17 cellular contexts compared by ENCODE assay signal in genomic region chr10:132133005-132133404, GRCh38. TPM values are rescaled to one million over a fixed set of nuclear protein-coding genes. Genes with fewer than 3 reads are reported as not detected.
A peak's percentile ranks its signal among the peaks of the same experiment; 100 is the strongest.
DNase-seq lines count a peak whose midpoint lies in the region; ATAC-seq, FAIRE-seq and TF ChIP-seq lines count a peak whose summit lies in the region.
"Had no signal": no experiment of that assay in that cellular context is flagged by ENCODE, and none has a peak within 500 bp of the region (broad histone marks: within the 10 kb centered on the region; RNA-seq: fewer than 3 reads in every experiment).

No MANE protein-coding gene starts in this region.

- intact Hi-C loops in activated CD8-positive, alpha-beta T cell treated with anti-CD3 and anti-CD28 coated beads for 36 hours (cut with micrococcal nuclease) = no loop called here
- intact Hi-C loops in kidney (cut with DNase I) = no loop called here
- intact Hi-C loops in spleen (cut with DNase I; ENCODE audit: low total_unique reads) = loop anchor here (10.0 kb wide), 1 partner anchor 248 kb away; no protein-coding TSS in a partner anchor

- no peak overlapping the region for H3K27ac ChIP-seq in kidney (ENCODE audit: low read depth in 2 of 2, low read length in 2 of 2)
- H3K27ac ChIP-seq in spleen = no peak overlapping the region
- H3K27ac ChIP-seq: pancreas, Peyer's patch had no signal

- CTCF ChIA-PET in activated CD8-positive, alpha-beta T cell treated with anti-CD3 and anti-CD28 coated beads, Interleukin-2, amount 10 ng/mL, durations not matched to agents 7 days and 5 days (lab: Charles Lee) = no interaction called here
- CTCF ChIA-PET in activated CD8-positive, alpha-beta T cell treated with anti-CD3 and anti-CD28 coated beads for 36 hours (lab: Charles Lee) = no interaction called here

- ATAC-seq in activated CD8-positive, alpha-beta T cell treated with anti-CD3 and anti-CD28 coated beads, Interleukin-2, amount 10 ng/mL, durations not matched to agents 7 days and 5 days = peak; percentile 29
- no peak for ATAC-seq in activated CD8-positive, alpha-beta T cell treated with anti-CD3 and anti-CD28 coated beads for 36 hours
- peak; percentile 30 for ATAC-seq in activated naive CD8-positive, alpha-beta T cell treated with anti-CD3 and anti-CD28 coated beads, Interleukin-2, amount 50 U/mL, for 24 hours
- no peak for ATAC-seq in HG02938 (IDR thresholded peaks at IDR 0.05; ENCODE audit: unreplicated experiment)
- ATAC-seq: mucosa of descending colon, T-cell had no signal

- no peak for TF ChIP-seq CTCF in activated CD8-positive, alpha-beta T cell treated with anti-CD3 and anti-CD28 coated beads for 36 hours (IDR thresholded peaks at IDR 0.05)
- no peak for TF ChIP-seq CTCF in kidney (IDR thresholded peaks at IDR 0.05; ENCODE audit: borderline replicate concordance, extremely low read depth, insufficient read depth)
- no peak for TF ChIP-seq CTCF in spleen (IDR thresholded peaks at IDR 0.05 in 8 of 11, conservative IDR thresholded peaks at IDR 0.05 in 3 of 11)

- POLR2A ChIA-PET in activated CD8-positive, alpha-beta T cell treated with anti-CD3 and anti-CD28 coated beads, Interleukin-2, amount 10 ng/mL, durations not matched to agents 7 days and 5 days (lab: Charles Lee) = no interaction called here
- POLR2A ChIA-PET in activated CD8-positive, alpha-beta T cell treated with anti-CD3 and anti-CD28 coated beads for 36 hours (lab: Charles Lee) = no interaction called here

- H3K27me3 Mint-ChIP-seq in activated CD8-positive, alpha-beta T cell treated with anti-CD3 and anti-CD28 coated beads, Interleukin-2, amount 10 ng/mL, durations not matched to agents 7 days and 5 days (ENCODE audit: low read depth) = peaks cover 3% of the 10 kb centered on the region
- peaks cover 6% of the 10 kb centered on the region for H3K27me3 Mint-ChIP-seq in activated CD8-positive, alpha-beta T cell treated with anti-CD3 and anti-CD28 coated beads for 36 hours
- H3K27me3 Mint-ChIP-seq in activated naive CD8-positive, alpha-beta T cell treated with anti-CD3 and anti-CD28 coated beads, Interleukin-2, amount 50 U/mL, for 24 hours = peaks cover 21% of the 10 kb centered on the region

- H3K36me3 ChIP-seq in kidney (ENCODE audit: control insufficient read depth in 1 of 2, insufficient read depth in 2 of 2, low read length in 2 of 2) = no peaks in the 10 kb centered on the region
- no peaks in the 10 kb centered on the region for H3K36me3 ChIP-seq in spleen
- H3K36me3 ChIP-seq: pancreas, Peyer's patch had no signal

- H3K27ac Mint-ChIP-seq in activated CD8-positive, alpha-beta T cell treated with anti-CD3 and anti-CD28 coated beads, Interleukin-2, amount 10 ng/mL, durations not matched to agents 7 days and 5 days = no peak overlapping the region
- H3K27ac Mint-ChIP-seq in activated CD8-positive, alpha-beta T cell treated with anti-CD3 and anti-CD28 coated beads for 36 hours = no peak overlapping the region
- no peak overlapping the region for H3K27ac Mint-ChIP-seq in activated naive CD8-positive, alpha-beta T cell treated with anti-CD3 and anti-CD28 coated beads, Interleukin-2, amount 50 U/mL, for 24 hours
- H3K27ac Mint-ChIP-seq: activated naive CD4-positive, alpha-beta T cell treated with anti-CD3 and anti-CD28 coated beads for 36 hours; T-cell had no signal

- H3K9ac ChIP-seq in kidney (ENCODE audit: low read length in 2 of 2) = no peak overlapping the region

- no peaks in the 10 kb centered on the region for H3K9me3 Mint-ChIP-seq in activated CD8-positive, alpha-beta T cell treated with anti-CD3 and anti-CD28 coated beads, Interleukin-2, amount 10 ng/mL, durations not matched to agents 7 days and 5 days (ENCODE audit: insufficient read depth)
- H3K9me3 Mint-ChIP-seq in activated CD8-positive, alpha-beta T cell treated with anti-CD3 and anti-CD28 coated beads for 36 hours = peaks cover 7% of the 10 kb centered on the region
- peaks cover 3% of the 10 kb centered on the region for H3K9me3 Mint-ChIP-seq in activated naive CD8-positive, alpha-beta T cell treated with anti-CD3 and anti-CD28 coated beads, Interleukin-2, amount 50 U/mL, for 24 hours

- peaks cover 3 to 14% of the 10 kb centered on the region in 2 donors for H3K9me3 ChIP-seq in kidney (ENCODE audit: control insufficient read depth in 1 of 2, low read length in 2 of 2)
- H3K9me3 ChIP-seq in spleen = peaks cover 0 to 11% (median 2%) of the 10 kb centered on the region in 8 donors
- H3K9me3 ChIP-seq: mucosa of descending colon, pancreas, Peyer's patch had no signal

- no peak for FAIRE-seq in kidney (lab: Jason Lieb, UNC)
- FAIRE-seq: A204.1, pancreas had no signal

- no peak for DNase-seq in activated CD8-positive, alpha-beta T cell treated with anti-CD3 and anti-CD28 coated beads, Interleukin-2, amount 10 ng/mL, durations not matched to agents 7 days and 5 days
- no peak for DNase-seq in activated CD8-positive, alpha-beta T cell treated with anti-CD3 and anti-CD28 coated beads for 36 hours
- DNase-seq in activated naive CD8-positive, alpha-beta T cell treated with anti-CD3 and anti-CD28 coated beads, Interleukin-2, amount 50 U/mL, for 24 hours = no peak
- DNase-seq in kidney = peak; percentile 41
- DNase-seq in spleen = peak; percentile 54
- no peak for DNase-seq in HK-2 (ENCODE audit: unreplicated experiment)
- DNase-seq in AG20443 (ENCODE audit: low spot score) = no peak
- DNase-seq: activated naive CD4-positive, alpha-beta T cell treated with anti-CD3 and anti-CD28 coated beads for 36 hours; NCI-H2029 treated with DMSO at 0.1 percent for 48 hours; NCI-H748 treated with DMSO at 0.1 percent for 48 hours; T-cell had no signal

- peaks cover 0 to 51% (median 3%) of the 10 kb centered on the region in 7 donors for H3K27me3 ChIP-seq in spleen (replicated peaks in 1 of 7)
- H3K27me3 ChIP-seq: Peyer's patch had no signal

- no peaks in the 10 kb centered on the region for H3K36me3 Mint-ChIP-seq in activated CD8-positive, alpha-beta T cell treated with anti-CD3 and anti-CD28 coated beads, Interleukin-2, amount 10 ng/mL, durations not matched to agents 7 days and 5 days (ENCODE audit: low read depth)
- no peaks in the 10 kb centered on the region for H3K36me3 Mint-ChIP-seq in activated CD8-positive, alpha-beta T cell treated with anti-CD3 and anti-CD28 coated beads for 36 hours (ENCODE audit: low read depth)
- H3K36me3 Mint-ChIP-seq in activated naive CD8-positive, alpha-beta T cell treated with anti-CD3 and anti-CD28 coated beads, Interleukin-2, amount 50 U/mL, for 24 hours (ENCODE audit: low read depth) = no peaks in the 10 kb centered on the region
- H3K36me3 Mint-ChIP-seq: T-cell had no signal

- H3K4me1 ChIP-seq in kidney (ENCODE audit: control insufficient read depth in 1 of 2, insufficient read depth in 1 of 2, low read depth in 1 of 2, low read length in 2 of 2) = no peaks in the 10 kb centered on the region
- H3K4me1 ChIP-seq in spleen = peaks cover 0 to 8% (median 0%) of the 10 kb centered on the region in 6 donors
- H3K4me1 ChIP-seq: pancreas, Peyer's patch had no signal

- H3K4me3 ChIP-seq in kidney (ENCODE audit: low read length in 2 of 2) = no peak overlapping the region
- no peak overlapping the region for H3K4me3 ChIP-seq in spleen
- H3K4me3 ChIP-seq: mucosa of descending colon, pancreas, Peyer's patch had no signal

- WGBS in spleen, 5 donors = 53 to 65% (median 62%) methylated on average over 13 to 18 of the region's 18 CpGs

- TF ChIP-seq POLR2A in spleen (IDR thresholded peaks at IDR 0.05) = no peak

- H3K4me3 Mint-ChIP-seq in activated CD8-positive, alpha-beta T cell treated with anti-CD3 and anti-CD28 coated beads, Interleukin-2, amount 10 ng/mL, durations not matched to agents 7 days and 5 days = no peak overlapping the region
- no peak overlapping the region for H3K4me3 Mint-ChIP-seq in activated CD8-positive, alpha-beta T cell treated with anti-CD3 and anti-CD28 coated beads for 36 hours
- no peak overlapping the region for H3K4me3 Mint-ChIP-seq in activated naive CD8-positive, alpha-beta T cell treated with anti-CD3 and anti-CD28 coated beads, Interleukin-2, amount 50 U/mL, for 24 hours
- H3K4me3 Mint-ChIP-seq: activated naive CD4-positive, alpha-beta T cell treated with anti-CD3 and anti-CD28 coated beads for 36 hours; T-cell had no signal

- peaks cover 2% of the 10 kb centered on the region for H3K4me1 Mint-ChIP-seq in activated CD8-positive, alpha-beta T cell treated with anti-CD3 and anti-CD28 coated beads, Interleukin-2, amount 10 ng/mL, durations not matched to agents 7 days and 5 days (ENCODE audit: low read depth)
- H3K4me1 Mint-ChIP-seq in activated CD8-positive, alpha-beta T cell treated with anti-CD3 and anti-CD28 coated beads for 36 hours (ENCODE audit: low read depth) = no peaks in the 10 kb centered on the region
- no peaks in the 10 kb centered on the region for H3K4me1 Mint-ChIP-seq in activated naive CD8-positive, alpha-beta T cell treated with anti-CD3 and anti-CD28 coated beads, Interleukin-2, amount 50 U/mL, for 24 hours

RNA-seq across cellular contexts. Expression of gene DPYSL4, which starts 53.7 kb away (rescaled TPM):
- 1 to 10 TPM; 1.2 to 2.2 TPM for total RNA-seq in activated CD8-positive, alpha-beta T cell treated with anti-CD3 and anti-CD28 coated beads, Interleukin-2, amount 10 ng/mL, durations not matched to agents 7 days and 5 days
- total RNA-seq in activated CD8-positive, alpha-beta T cell treated with anti-CD3 and anti-CD28 coated beads for 36 hours = 10 to 100 TPM; 20.9 to 23.2 TPM
- 0.60 TPM for total RNA-seq in kidney
- not detected for polyA plus RNA-seq in kidney (ENCODE audit: insufficient read depth, low read depth, low replicate concordance)
- total RNA-seq in spleen = 1 to 10 TPM in 4 of 7 donors, under 1 TPM in 2, not detected in 1; 0.85 to 6.0 (median 1.6) TPM
- polyA plus RNA-seq in spleen = 1 to 10 TPM in 1 of 3 donors, under 1 TPM in 2; 0.55 to 1.0 (median 0.96) TPM
- total RNA-seq: HT-29 had no signal

Comparison
In these comparisons a context has a peak if more than half of its experiments do, and no peak if none do; other contexts are left out.
1. ATAC-seq: peak in activated CD8-positive, alpha-beta T cell treated with anti-CD3 and anti-CD28 coated beads, Interleukin-2, amount 10 ng/mL, durations not matched to agents 7 days and 5 days (single experiment) and activated naive CD8-positive, alpha-beta T cell treated with anti-CD3 and anti-CD28 coated beads, Interleukin-2, amount 50 U/mL, for 24 hours (single experiment); none in activated CD8-positive, alpha-beta T cell treated with anti-CD3 and anti-CD28 coated beads for 36 hours (single experiment) and HG02938 (single experiment).
2. DNase-seq: peak in kidney (single experiment) and spleen (single experiment); none in activated CD8-positive, alpha-beta T cell treated with anti-CD3 and anti-CD28 coated beads, Interleukin-2, amount 10 ng/mL, durations not matched to agents 7 days and 5 days (single experiment), activated CD8-positive, alpha-beta T cell treated with anti-CD3 and anti-CD28 coated beads for 36 hours (single experiment), activated naive CD8-positive, alpha-beta T cell treated with anti-CD3 and anti-CD28 coated beads, Interleukin-2, amount 50 U/mL, for 24 hours (single experiment), HK-2 (single experiment) and AG20443 (single experiment).